In the genomic region with DNA sequence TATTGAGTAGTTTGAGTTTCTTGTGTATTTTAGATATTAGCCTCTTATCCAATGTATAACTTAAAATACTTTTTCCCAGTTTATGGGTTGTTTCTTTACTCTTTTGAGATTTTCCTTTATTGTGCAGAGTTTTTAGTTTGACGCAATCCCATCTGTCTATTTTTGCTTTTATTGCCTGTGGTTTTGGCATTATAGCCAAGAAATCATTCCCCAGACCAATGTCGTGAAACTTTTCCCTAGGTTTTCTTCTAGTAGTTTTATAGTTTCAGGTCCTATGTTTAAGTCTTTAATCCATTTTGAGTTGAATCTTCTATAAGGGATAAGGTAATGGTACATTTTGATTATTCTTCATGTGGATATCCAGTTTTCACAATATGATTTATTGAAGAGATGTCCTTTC, we compare ENCODE assay signal across 34 cellular contexts.
"Had no signal": no experiment of that assay in that cellular context is flagged by ENCODE, and none has a peak within 500 bp of the region (broad histone marks: within the 10 kb centered on the region; RNA-seq: fewer than 3 reads in every experiment).

No MANE protein-coding gene starts in this region.

- H3K9me3 ChIP-seq: ascending aorta, SJSA1, SK-N-SH had no signal

- ATAC-seq: activated CD8-positive, alpha-beta memory T cell treated with anti-CD3 and anti-CD28 coated beads, Interleukin-2, amount 10 ng/mL, durations not matched to agents 7 days and 5 days; Panc1 had no signal

- H3K27ac Mint-ChIP-seq: activated B cell treated with CpG ODN at 0.5 μM for 24 hours; activated CD4-positive, alpha-beta memory T cell treated with anti-CD3 and anti-CD28 coated beads for 36 hours; activated CD8-positive, alpha-beta memory T cell treated with anti-CD3 and anti-CD28 coated beads, Interleukin-2, amount 10 ng/mL, durations not matched to agents 7 days and 5 days; activated naive CD4-positive, alpha-beta T cell treated with anti-CD3 and anti-CD28 coated beads, Interleukin-2, amount 10 ng/mL, durations not matched to agents 7 days and 5 days; activated naive CD8-positive, alpha-beta T cell; brain; T-helper 1 cell treated with Interleukin-12 subunit alpha and Interleukin-12 subunit beta and Interleukin-4 antibody, amounts not matched to agents 30 μg/mL and 1 μg/mL, for 36 hours; T-helper 2 cell treated with Interferon-gamma antibody and Interleukin-4, amounts not matched to agents 5 μg/mL and 100 μg/mL, for 36 hours had no signal

- H3K27ac ChIP-seq: ascending aorta, SJSA1 had no signal

- H3K4me3 Mint-ChIP-seq: activated B cell treated with CpG ODN at 0.5 μM for 24 hours; activated CD4-positive, alpha-beta memory T cell treated with anti-CD3 and anti-CD28 coated beads for 36 hours; activated CD8-positive, alpha-beta memory T cell treated with anti-CD3 and anti-CD28 coated beads, Interleukin-2, amount 10 ng/mL, durations not matched to agents 7 days and 5 days; activated naive CD4-positive, alpha-beta T cell treated with anti-CD3 and anti-CD28 coated beads, Interleukin-2, amount 10 ng/mL, durations not matched to agents 7 days and 5 days; activated naive CD8-positive, alpha-beta T cell; brain; T-helper 1 cell treated with Interleukin-12 subunit alpha and Interleukin-12 subunit beta and Interleukin-4 antibody, amounts not matched to agents 30 μg/mL and 1 μg/mL, for 36 hours; T-helper 2 cell treated with Interferon-gamma antibody and Interleukin-4, amounts not matched to agents 5 μg/mL and 100 μg/mL, for 36 hours had no signal

- H3K27me3 Mint-ChIP-seq: activated B cell treated with CpG ODN at 0.5 μM for 24 hours; activated CD4-positive, alpha-beta memory T cell treated with anti-CD3 and anti-CD28 coated beads for 36 hours; activated CD8-positive, alpha-beta memory T cell treated with anti-CD3 and anti-CD28 coated beads, Interleukin-2, amount 10 ng/mL, durations not matched to agents 7 days and 5 days; activated naive CD8-positive, alpha-beta T cell had no signal

- H3K4me1 Mint-ChIP-seq: activated B cell treated with CpG ODN at 0.5 μM for 24 hours; activated CD8-positive, alpha-beta memory T cell treated with anti-CD3 and anti-CD28 coated beads, Interleukin-2, amount 10 ng/mL, durations not matched to agents 7 days and 5 days; activated naive CD4-positive, alpha-beta T cell treated with anti-CD3 and anti-CD28 coated beads, Interleukin-2, amount 10 ng/mL, durations not matched to agents 7 days and 5 days had no signal

- H3K36me3 ChIP-seq: ascending aorta, MG63, SJSA1 had no signal

- DNase-seq: activated B cell treated with CpG ODN at 0.5 μM for 24 hours; activated CD4-positive, alpha-beta memory T cell treated with anti-CD3 and anti-CD28 coated beads for 36 hours; activated CD4-positive, alpha-beta T cell treated with anti-CD3 and anti-CD28 coated beads for 4 hours; activated CD4-positive, alpha-beta T cell treated with anti-CD3 and anti-CD28 coated beads, Interleukin-2, amount 50 U/mL, for 1 hour; activated CD4-positive, CD25-positive, alpha-beta regulatory T cell treated with anti-CD3 and anti-CD28 coated beads, Interleukin-2, amount 50 U/mL, for 72 hours; activated CD8-positive, alpha-beta memory T cell treated with anti-CD3 and anti-CD28 coated beads for 24 hours; activated CD8-positive, alpha-beta memory T cell treated with anti-CD3 and anti-CD28 coated beads, Interleukin-2, amount 10 ng/mL, durations not matched to agents 7 days and 5 days; activated CD8-positive, alpha-beta memory T cell treated with anti-CD3 and anti-CD28 coated beads, Interleukin-2, amount 50 U/mL, for 48 hours; activated effector memory CD4-positive, alpha-beta T cell treated with Interleukin-2 at 50 U/mL for 16 hours; activated naive CD4-positive, alpha-beta T cell treated with anti-CD3 and anti-CD28 coated beads, Interleukin-2, amount 10 ng/mL, durations not matched to agents 7 days and 5 days; activated T-cell treated with anti-CD3 and anti-CD28 coated beads, Interleukin-2, amount 50 U/mL, for 48 hours; amygdala; central memory CD4-positive, alpha-beta T cell; MG63; NCI-H1048; NCI-H1105 treated with DMSO at 0.1 percent for 48 hours; NCI-H1436; NCI-H1694; NCI-H1930; NCI-H2081 treated with DMSO at 0.1 percent for 48 hours; NCI-H226; NCI-H446 treated with DMSO at 0.1 percent for 48 hours; NCI-H524; NCI-H69; NCI-H82; SHP77 treated with DMSO at 0.1 percent for 48 hours; SK-N-SH had no signal

- H3K9me3 Mint-ChIP-seq: activated B cell treated with CpG ODN at 0.5 μM for 24 hours; activated CD4-positive, alpha-beta memory T cell treated with anti-CD3 and anti-CD28 coated beads for 36 hours; activated naive CD4-positive, alpha-beta T cell treated with anti-CD3 and anti-CD28 coated beads, Interleukin-2, amount 10 ng/mL, durations not matched to agents 7 days and 5 days; brain; T-helper 1 cell treated with Interleukin-12 subunit alpha and Interleukin-12 subunit beta and Interleukin-4 antibody, amounts not matched to agents 30 μg/mL and 1 μg/mL, for 36 hours; T-helper 2 cell treated with Interferon-gamma antibody and Interleukin-4, amounts not matched to agents 5 μg/mL and 100 μg/mL, for 36 hours had no signal

- H3K4me3 ChIP-seq: ascending aorta, MG63, SJSA1 had no signal

- H3K27me3 ChIP-seq: ascending aorta, MG63, SJSA1 had no signal

- H3K4me2 ChIP-seq: SK-N-SH had no signal

- H3K36me3 Mint-ChIP-seq: activated CD4-positive, alpha-beta memory T cell treated with anti-CD3 and anti-CD28 coated beads for 36 hours; activated naive CD4-positive, alpha-beta T cell treated with anti-CD3 and anti-CD28 coated beads, Interleukin-2, amount 10 ng/mL, durations not matched to agents 7 days and 5 days; brain had no signal

- H3K9ac ChIP-seq: SK-N-SH had no signal
